Comparison of ENCODE assay signal across 14 cellular contexts in genomic region chr22:28904211-28904808, GRCh38. TPM values are rescaled to one million over a fixed set of nuclear protein-coding genes. Genes with fewer than 3 reads are reported as not detected.
A peak's percentile ranks its signal among the peaks of the same experiment; 100 is the strongest.
DNase-seq lines count a peak whose midpoint lies in the region; ATAC-seq and TF ChIP-seq lines count a peak whose summit lies in the region.
"Had no signal": no experiment of that assay in that cellular context is flagged by ENCODE, and none has a peak within 500 bp of the region (broad histone marks: within the 10 kb centered on the region; RNA-seq: fewer than 3 reads in every experiment).

No MANE protein-coding gene starts in this region.

- H3K4me2 ChIP-seq in smooth muscle cell (peak overlapping the region; percentile 71), neuronal stem cell (ENCODE audit: insufficient read depth, low read length, poor library complexity, severe bottlenecking) (no peak overlapping the region)

- H2AFZ ChIP-seq in smooth muscle cell (ENCODE audit: low read depth) (no peak overlapping the region), neuronal stem cell (ENCODE audit: low read length) (no peak overlapping the region)

- no peak overlapping the region for H2BK12ac ChIP-seq in neuronal stem cell (ENCODE audit: low read length)

- no peak for TF ChIP-seq CTCF in dorsolateral prefrontal cortex (IDR thresholded peaks at IDR 0.05 in 54 of 56, conservative IDR thresholded peaks at IDR 0.05 in 2 of 56; ENCODE audit: low read depth in 1 of 56, partially characterized antibody in 56 of 56)
- TF ChIP-seq CTCF in smooth muscle cell (IDR thresholded peaks at IDR 0.05; ENCODE audit: borderline replicate concordance, insufficient read depth, poor library complexity, severe bottlenecking): no peak

- no peaks in the 10 kb centered on the region for H3K36me3 Mint-ChIP-seq in stimulated activated naive B cell treated with anti-CD40 and anti-IgM and Interleukin-4, amounts not matched to agents 10 μg/mL and 1 μg/mL and 100 μg/mL, for 72 hours
- H3K36me3 Mint-ChIP-seq: activated naive CD4-positive, alpha-beta T cell treated with anti-CD3 and anti-CD28 coated beads, Interleukin-2, amount 10 ng/mL, durations not matched to agents 7 days and 5 days had no signal

- 13% methylated on average over 7 of the region's 7 CpGs for WGBS in smooth muscle cell (ENCODE audit: low lambda C conversion rate)
- WGBS in neuronal stem cell (ENCODE audit: extremely low coverage in 2 of 2, insufficient read length in 2 of 2, insufficient replicate concordance in 1 of 2), 2 donors: no CpG with 5 or more reads among the region's 7 CpGs

- no peak overlapping the region for H3K4me3 Mint-ChIP-seq in stimulated activated naive B cell treated with anti-CD40 and anti-IgM and Interleukin-4, amounts not matched to agents 10 μg/mL and 1 μg/mL and 100 μg/mL, for 72 hours
- H3K4me3 Mint-ChIP-seq: activated naive CD4-positive, alpha-beta T cell treated with anti-CD3 and anti-CD28 coated beads, Interleukin-2, amount 10 ng/mL, durations not matched to agents 7 days and 5 days had no signal

- no peak overlapping the region for H3K18ac ChIP-seq in neuronal stem cell (ENCODE audit: low read length)

- no peak for ATAC-seq in GM21528 (IDR thresholded peaks at IDR 0.05; ENCODE audit: low FRiP score, unreplicated experiment)
- no peak for ATAC-seq in stimulated activated naive B cell treated with anti-CD40 and anti-IgM and Interleukin-4, amounts not matched to agents 10 μg/mL and 1 μg/mL and 100 μg/mL, for 72 hours (replicated peaks)
- ATAC-seq: activated CD4-positive, CD25-positive, alpha-beta regulatory T cell treated with anti-CD3 and anti-CD28 coated beads, Interleukin-2, amount 50 U/mL, for 24 hours had no signal

- H3K27ac ChIP-seq in dorsolateral prefrontal cortex (peak overlapping the region in 49 of 59 donors; percentile 4 to 91 (median 57)), smooth muscle cell (ENCODE audit: low read depth) (peak overlapping the region; percentile 68), neuronal stem cell (replicated peaks; ENCODE audit: low read length) (no peak overlapping the region)

- no peaks in the 10 kb centered on the region for H3F3A ChIP-seq in smooth muscle cell (ENCODE audit: low read depth)

- no peak overlapping the region for H3K23ac ChIP-seq in neuronal stem cell (ENCODE audit: low read depth, low read length, poor library complexity)

- H3K27me3 ChIP-seq in dorsolateral prefrontal cortex: no peaks in the 10 kb centered on the region
- H3K27me3 ChIP-seq in smooth muscle cell (ENCODE audit: low read depth): no peaks in the 10 kb centered on the region
- no peaks in the 10 kb centered on the region for H3K27me3 ChIP-seq in neuronal stem cell (ENCODE audit: control insufficient read depth in 3 of 3, insufficient read depth in 3 of 3, low read depth in 1 of 3, low read length in 3 of 3)

- no peak overlapping the region for H2AK5ac ChIP-seq in neuronal stem cell (ENCODE audit: low read depth, low read length)

- peak overlapping the region; percentile 7 for H3K9ac ChIP-seq in smooth muscle cell (ENCODE audit: low read depth)
- H3K9ac ChIP-seq in neuronal stem cell (ENCODE audit: low read depth, low read length, poor library complexity): no peak overlapping the region

- no peak overlapping the region for H3K14ac ChIP-seq in neuronal stem cell (ENCODE audit: low read length)

- H4K8ac ChIP-seq in neuronal stem cell (ENCODE audit: low read depth, low read length): no peak overlapping the region

- intact Hi-C loops in dorsolateral prefrontal cortex (cut with DNase I): no loop called here

- H3K9me3 ChIP-seq in smooth muscle cell (replicated peaks; ENCODE audit: low read depth): no peaks in the 10 kb centered on the region
- H3K9me3 ChIP-seq in neuronal stem cell (replicated peaks in 1 of 2; ENCODE audit: control insufficient read depth in 2 of 2, insufficient read depth in 1 of 2, low read depth in 1 of 2, low read length in 2 of 2): no peaks in the 10 kb centered on the region

- H3K79me1 ChIP-seq in neuronal stem cell (ENCODE audit: low read depth, low read length): no peaks in the 10 kb centered on the region

- peaks cover 35% of the 10 kb centered on the region for H3K79me2 ChIP-seq in smooth muscle cell (ENCODE audit: low read depth)

- no peaks in the 10 kb centered on the region for H3K9me3 Mint-ChIP-seq in stimulated activated naive B cell treated with anti-CD40 and anti-IgM and Interleukin-4, amounts not matched to agents 10 μg/mL and 1 μg/mL and 100 μg/mL, for 72 hours
- H3K9me3 Mint-ChIP-seq: activated naive CD4-positive, alpha-beta T cell treated with anti-CD3 and anti-CD28 coated beads, Interleukin-2, amount 10 ng/mL, durations not matched to agents 7 days and 5 days had no signal

- H3K4ac ChIP-seq in neuronal stem cell (ENCODE audit: low read length): no peak overlapping the region

- H3K4me3 ChIP-seq in dorsolateral prefrontal cortex (no peak overlapping the region), smooth muscle cell (no peak overlapping the region), neuronal stem cell (ENCODE audit: low read length in 2 of 2) (no peak overlapping the region)

- peaks cover 18 to 33% of the 10 kb centered on the region in 2 donors for H3K4me1 Mint-ChIP-seq in stimulated activated naive B cell treated with anti-CD40 and anti-IgM and Interleukin-4, amounts not matched to agents 10 μg/mL and 1 μg/mL and 100 μg/mL, for 72 hours

- DNase-seq in HT-29 (ENCODE audit: low spot score) (peak; percentile 55), dorsolateral prefrontal cortex (no peak), kidney tubule cell (ENCODE audit: low spot score) (peak; percentile 36), smooth muscle cell (lab: John Stamatoyannopoulos, UW; ENCODE audit: unreplicated experiment) (no peak), ecto neural progenitor cell (ENCODE audit: low spot score) (no peak), neuronal stem cell (ENCODE audit: low spot score) (no peak)
- DNase-seq in stimulated activated naive B cell treated with anti-CD40 and anti-IgM and Interleukin-4, amounts not matched to agents 10 μg/mL and 1 μg/mL and 100 μg/mL, for 72 hours: no peak
- DNase-seq: activated naive CD4-positive, alpha-beta T cell treated with anti-CD3 and anti-CD28 coated beads, Interleukin-2, amount 10 ng/mL, durations not matched to agents 7 days and 5 days; glutamatergic neuron; H7; NCI-H1092 treated with DMSO at 0.1 percent for 48 hours; nucleus accumbens had no signal

- H3K4me1 ChIP-seq in smooth muscle cell (ENCODE audit: low read depth): peaks cover 23% of the 10 kb centered on the region
- peaks cover 22 to 34% of the 10 kb centered on the region in 2 donors for H3K4me1 ChIP-seq in neuronal stem cell (ENCODE audit: control insufficient read depth in 2 of 2, insufficient read depth in 1 of 2, low read depth in 1 of 2, low read length in 2 of 2)

- H3K36me3 ChIP-seq in smooth muscle cell (ENCODE audit: low read depth): no peaks in the 10 kb centered on the region
- peaks cover 0 to 14% of the 10 kb centered on the region in 2 donors for H3K36me3 ChIP-seq in neuronal stem cell (replicated peaks in 1 of 2; ENCODE audit: control insufficient read depth in 2 of 2, insufficient read depth in 2 of 2, low read length in 2 of 2)

- no peak overlapping the region for H3K27ac Mint-ChIP-seq in stimulated activated naive B cell treated with anti-CD40 and anti-IgM and Interleukin-4, amounts not matched to agents 10 μg/mL and 1 μg/mL and 100 μg/mL, for 72 hours
- H3K27ac Mint-ChIP-seq: activated naive CD4-positive, alpha-beta T cell treated with anti-CD3 and anti-CD28 coated beads, Interleukin-2, amount 10 ng/mL, durations not matched to agents 7 days and 5 days had no signal

- H2BK15ac ChIP-seq in neuronal stem cell (ENCODE audit: low read length): no peak overlapping the region

- no peak overlapping the region for H4K91ac ChIP-seq in neuronal stem cell (ENCODE audit: low read depth, low read length, poor library complexity)

- no peak overlapping the region for H2BK5ac ChIP-seq in neuronal stem cell (ENCODE audit: low read length)

- H2BK120ac ChIP-seq in neuronal stem cell (ENCODE audit: low read depth, low read length): no peak overlapping the region

- peaks cover 49% of the 10 kb centered on the region for H4K20me1 ChIP-seq in smooth muscle cell (ENCODE audit: low read depth)

- peaks cover 0 to 6% of the 10 kb centered on the region in 2 donors for H3K27me3 Mint-ChIP-seq in stimulated activated naive B cell treated with anti-CD40 and anti-IgM and Interleukin-4, amounts not matched to agents 10 μg/mL and 1 μg/mL and 100 μg/mL, for 72 hours

RNA-seq across cellular contexts. Expression of gene ZNRF3, which starts 20.9 kb away (rescaled TPM):
- total RNA-seq in HT-29 (2014; rRNA removed; shearing (Covaris generic)): 70.2 and 81.8 TPM in 2 replicates
- 10 to 100 TPM; 13.3 to 65.5 (median 24.6) TPM for total RNA-seq in dorsolateral prefrontal cortex
- 3.7 and 4.7 TPM in 2 replicates for total RNA-seq in smooth muscle cell
- polyA plus RNA-seq in smooth muscle cell: 5.5 and 8.8 TPM in 2 replicates
- polyA plus RNA-seq in neuronal stem cell (2013, experiment 1 of 2): 9.4 TPM
- 9.0 TPM for polyA plus RNA-seq in neuronal stem cell (2013, experiment 2 of 2)

Comparison
In these comparisons a context has a peak if more than half of its experiments do, and no peak if none do; other contexts are left out.
1. DNase-seq: peak in HT-29 (single experiment) and kidney tubule cell (single experiment); none in dorsolateral prefrontal cortex (0 of 10), smooth muscle cell (single experiment), ecto neural progenitor cell (single experiment), neuronal stem cell (single experiment) and stimulated activated naive B cell treated with anti-CD40 and anti-IgM and Interleukin-4, amounts not matched to agents 10 μg/mL and 1 μg/mL and 100 μg/mL, for 72 hours (single experiment).